26 cellular contexts compared by ENCODE assay signal in the genomic region with DNA sequence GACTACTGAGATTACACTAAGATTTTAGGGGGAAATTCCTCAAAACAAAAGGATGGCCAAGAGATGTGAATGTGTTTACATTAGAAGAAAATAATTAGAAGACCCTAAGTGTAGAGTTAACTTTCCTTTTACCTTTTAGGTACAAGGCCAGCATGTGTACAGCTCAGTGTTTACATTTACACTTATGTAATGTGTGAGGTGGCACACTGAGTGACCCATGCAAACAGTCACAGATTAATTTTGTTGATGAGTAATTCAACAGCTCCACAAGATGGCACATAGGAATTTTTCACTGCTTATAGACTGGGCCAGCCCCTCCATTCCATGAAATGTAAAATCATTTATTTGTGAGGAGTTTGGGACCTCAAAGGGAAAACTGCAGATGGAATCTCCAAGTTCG.
"Had no signal": no experiment of that assay in that cellular context is flagged by ENCODE, and none has a peak within 500 bp of the region (broad histone marks: within the 10 kb centered on the region; RNA-seq: fewer than 3 reads in every experiment).

No MANE protein-coding gene starts in this region.

- H3K36me3 Mint-ChIP-seq: activated naive CD8-positive, alpha-beta T cell treated with anti-CD3 and anti-CD28 coated beads, Interleukin-2, amount 10 ng/mL, durations not matched to agents 7 days and 5 days had no signal

- ATAC-seq: activated CD8-positive, alpha-beta T cell treated with anti-CD3 and anti-CD28 coated beads, Interleukin-2, amount 10 ng/mL, durations not matched to agents 7 days and 5 days; PC-3 had no signal

- H3K27me3 Mint-ChIP-seq: activated CD4-positive, alpha-beta T cell treated with anti-CD3 and anti-CD28 coated beads, Interleukin-2, amount 10 ng/mL, durations not matched to agents 7 days and 5 days; activated naive CD4-positive, alpha-beta T cell treated with anti-CD3 and anti-CD28 coated beads, Interleukin-2, amount 50 U/mL, for 24 hours; activated naive CD8-positive, alpha-beta T cell treated with anti-CD3 and anti-CD28 coated beads, Interleukin-2, amount 10 ng/mL, durations not matched to agents 7 days and 5 days; activated T-cell treated with anti-CD3 and anti-CD28 coated beads, Interleukin-2, amount 50 U/mL, for 24 hours; brain had no signal

- H3K27ac Mint-ChIP-seq: activated CD4-positive, alpha-beta T cell treated with anti-CD3 and anti-CD28 coated beads, Interleukin-2, amount 10 ng/mL, durations not matched to agents 7 days and 5 days; activated CD8-positive, alpha-beta T cell treated with anti-CD3 and anti-CD28 coated beads, Interleukin-2, amount 10 ng/mL, durations not matched to agents 7 days and 5 days; activated naive CD4-positive, alpha-beta T cell treated with anti-CD3 and anti-CD28 coated beads, Interleukin-2, amount 50 U/mL, for 24 hours; activated naive CD8-positive, alpha-beta T cell treated with anti-CD3 and anti-CD28 coated beads, Interleukin-2, amount 10 ng/mL, durations not matched to agents 7 days and 5 days; activated T-cell treated with anti-CD3 and anti-CD28 coated beads, Interleukin-2, amount 50 U/mL, for 24 hours; activated T-helper 2 cell treated with anti-CD3 and anti-CD28 coated beads, Interferon-gamma antibody, Interleukin-2, Interleukin-4, amounts not matched to agents 10 μg/mL and 5 μg/mL and 100 μg/mL, durations not matched to agents 14 hours and 24 hours and 36 hours; brain had no signal

- H3K4me3 Mint-ChIP-seq: activated CD4-positive, alpha-beta T cell treated with anti-CD3 and anti-CD28 coated beads, Interleukin-2, amount 10 ng/mL, durations not matched to agents 7 days and 5 days; activated CD8-positive, alpha-beta T cell treated with anti-CD3 and anti-CD28 coated beads, Interleukin-2, amount 10 ng/mL, durations not matched to agents 7 days and 5 days; activated naive CD4-positive, alpha-beta T cell treated with anti-CD3 and anti-CD28 coated beads, Interleukin-2, amount 50 U/mL, for 24 hours; activated naive CD8-positive, alpha-beta T cell treated with anti-CD3 and anti-CD28 coated beads, Interleukin-2, amount 10 ng/mL, durations not matched to agents 7 days and 5 days; activated T-cell treated with anti-CD3 and anti-CD28 coated beads, Interleukin-2, amount 50 U/mL, for 24 hours; brain had no signal

- H3K4me1 Mint-ChIP-seq: activated CD4-positive, alpha-beta T cell treated with anti-CD3 and anti-CD28 coated beads, Interleukin-2, amount 10 ng/mL, durations not matched to agents 7 days and 5 days; activated naive CD4-positive, alpha-beta T cell treated with anti-CD3 and anti-CD28 coated beads, Interleukin-2, amount 50 U/mL, for 24 hours; activated naive CD8-positive, alpha-beta T cell treated with anti-CD3 and anti-CD28 coated beads, Interleukin-2, amount 10 ng/mL, durations not matched to agents 7 days and 5 days had no signal

- DNase-seq: activated CD4-positive, alpha-beta T cell treated with anti-CD3 and anti-CD28 coated beads, Interleukin-2, amount 10 ng/mL, durations not matched to agents 7 days and 5 days; activated CD4-positive, alpha-beta T cell treated with anti-CD3 and anti-CD28 coated beads, Interleukin-2, amount 50 U/mL, for 48 hours; activated CD8-positive, alpha-beta T cell treated with anti-CD3 and anti-CD28 coated beads, Interleukin-2, amount 10 ng/mL, durations not matched to agents 7 days and 5 days; activated gamma-delta T cell; activated naive CD4-positive, alpha-beta T cell treated with Interleukin-2 at 50 U/mL for 16 hours; activated naive CD8-positive, alpha-beta T cell treated with anti-CD3 and anti-CD28 coated beads, Interleukin-2, amount 10 ng/mL, durations not matched to agents 7 days and 5 days; activated T-cell treated with anti-CD3 and anti-CD28 coated beads, Interleukin-2, amount 50 U/mL, for 24 hours; central memory CD4-positive, alpha-beta T cell; MM.1S; MV-4-11; NCI-H1092; NCI-H1436 treated with DMSO at 0.1 percent for 48 hours; NCI-H1694 treated with DMSO at 0.1 percent for 48 hours; NCI-H2029; NCI-H345; NCI-H524 treated with DMSO at 0.1 percent for 48 hours; NCI-H748 treated with DMSO at 0.1 percent for 48 hours; NK-92 treated with Interleukin-12 subunit alpha and Interleukin-12 subunit beta, amount 100 ng/mL, for 24 hours; PC-3; Right ventricle myocardium superior; SW 1271; T-helper 1 cell; T1000 had no signal
